ENCODE assay signal across 13 cellular contexts in genomic region chr14:65243766-65244442, GRCh38.
DNase-seq lines count a peak whose midpoint lies in the region; ATAC-seq, FAIRE-seq and TF ChIP-seq lines count a peak whose summit lies in the region.
"Had no signal": no experiment of that assay in that cellular context is flagged by ENCODE, and none has a peak within 500 bp of the region (broad histone marks: within the 10 kb centered on the region; RNA-seq: fewer than 3 reads in every experiment).

No MANE protein-coding gene starts in this region.

- TF ChIP-seq POLR2A in NB4 (IDR thresholded peaks at IDR 0.05; ENCODE audit: extremely low read depth, insufficient read length): no peak

- TF ChIP-seq CTCF in NB4 (IDR thresholded peaks at IDR 0.05; ENCODE audit: low read depth, low read length) (no peak), bronchial epithelial cell (IDR thresholded peaks at IDR 0.05; ENCODE audit: insufficient read depth, low read length, severe bottlenecking) (no peak), kidney (IDR thresholded peaks at IDR 0.05; ENCODE audit: borderline replicate concordance, extremely low read depth, insufficient read depth) (no peak)

- no peak for ATAC-seq in activated CD4-positive, CD25-positive, alpha-beta regulatory T cell treated with anti-CD3 and anti-CD28 coated beads, Interleukin-2, amount 50 U/mL, for 24 hours
- ATAC-seq: foreskin keratinocyte had no signal

- intact Hi-C loops in kidney (cut with DNase I): no loop called here

- H3K36me3 ChIP-seq in bronchial epithelial cell (ENCODE audit: control insufficient read depth, insufficient read depth, low read length) (no peaks in the 10 kb centered on the region), kidney (ENCODE audit: control insufficient read depth in 1 of 2, insufficient read depth in 2 of 2, low read length in 2 of 2) (no peaks in the 10 kb centered on the region)
- H3K36me3 ChIP-seq: tibial artery, WERI-Rb-1 had no signal

- H3K27me3 ChIP-seq in bronchial epithelial cell (ENCODE audit: control insufficient read depth, insufficient read depth, low read length): no peaks in the 10 kb centered on the region
- H3K27me3 ChIP-seq: foreskin keratinocyte, tibial artery had no signal

- H3K9me3 ChIP-seq in kidney (ENCODE audit: control insufficient read depth in 1 of 2, low read length in 2 of 2): no peaks in the 10 kb centered on the region
- H3K9me3 ChIP-seq: tibial artery had no signal

- H3K4me1 ChIP-seq in kidney (ENCODE audit: control insufficient read depth in 1 of 2, insufficient read depth in 1 of 2, low read depth in 1 of 2, low read length in 2 of 2): no peaks in the 10 kb centered on the region
- H3K4me1 ChIP-seq: foreskin keratinocyte, tibial artery had no signal

- H3K4me3 ChIP-seq in NB4 (ENCODE audit: low read depth, low read length) (no peak overlapping the region), bronchial epithelial cell (ENCODE audit: low read depth, low read length) (no peak overlapping the region), kidney (ENCODE audit: low read length in 2 of 2) (no peak overlapping the region)
- H3K4me3 ChIP-seq: tibial artery had no signal

- peak; percentile 37 for DNase-seq in activated CD4-positive, CD25-positive, alpha-beta regulatory T cell treated with anti-CD3 and anti-CD28 coated beads, Interleukin-2, amount 50 U/mL, for 72 hours
- DNase-seq in NB4 (ENCODE audit: low read depth): peak; percentile 49
- DNase-seq in bronchial epithelial cell (ENCODE audit: low read depth): peak; percentile 67
- DNase-seq in pulmonary artery endothelial cell (ENCODE audit: low read depth, low spot score): peak; percentile 77
- no peak for DNase-seq in kidney
- no peak for DNase-seq in NCI-H526 (lab: John Stamatoyannopoulos, UW)
- no peak for DNase-seq in stimulated activated naive CD4-positive, alpha-beta T cell treated with Interleukin-2 at 50 U/mL for 16 hours (lab: John Stamatoyannopoulos, UW)
- DNase-seq: GOT3, WERI-Rb-1 had no signal

- no peak for FAIRE-seq in bronchial epithelial cell (lab: Jason Lieb, UNC)
- FAIRE-seq in kidney (lab: Jason Lieb, UNC): no peak

- no peak overlapping the region for H3K27ac ChIP-seq in kidney (ENCODE audit: low read depth in 2 of 2, low read length in 2 of 2)
- H3K27ac ChIP-seq: foreskin keratinocyte, HL-60, tibial artery, WERI-Rb-1 had no signal

- H3K9ac ChIP-seq in kidney (ENCODE audit: low read length in 2 of 2): no peak overlapping the region

Comparison
In these comparisons a context has a peak if more than half of its experiments do, and no peak if none do; other contexts are left out.
1. DNase-seq: peak in activated CD4-positive, CD25-positive, alpha-beta regulatory T cell treated with anti-CD3 and anti-CD28 coated beads, Interleukin-2, amount 50 U/mL, for 72 hours (single experiment), NB4 (single experiment), bronchial epithelial cell (single experiment) and pulmonary artery endothelial cell (single experiment); none in kidney (single experiment), NCI-H526 (0 of 2) and stimulated activated naive CD4-positive, alpha-beta T cell treated with Interleukin-2 at 50 U/mL for 16 hours (single experiment).